ENCODE assay signal across 8 cellular contexts in genomic region chr1:154971341-154971998, GRCh38. TPM values are rescaled to one million over a fixed set of nuclear protein-coding genes. Genes with fewer than 3 reads are reported as not detected.
DNase-seq lines count a peak whose midpoint lies in the region; ATAC-seq and TF ChIP-seq lines count a peak whose summit lies in the region.

No MANE protein-coding gene starts in this region.

- H3K4me1 Mint-ChIP-seq in activated CD4-positive, alpha-beta T cell treated with anti-CD3 and anti-CD28 coated beads for 36 hours = peaks cover 34% of the 10 kb centered on the region
- H3K4me1 Mint-ChIP-seq in activated naive CD8-positive, alpha-beta T cell treated with anti-CD3 and anti-CD28 coated beads for 36 hours = peaks cover 30% of the 10 kb centered on the region
- peaks cover 8 to 22% of the 10 kb centered on the region in 2 donors for H3K4me1 Mint-ChIP-seq in immature natural killer cell

- WGBS in thymus = 90% methylated on average over 10 of the region's 10 CpGs

- H3K27me3 Mint-ChIP-seq in activated CD4-positive, alpha-beta T cell treated with anti-CD3 and anti-CD28 coated beads for 36 hours = no peaks in the 10 kb centered on the region
- no peaks in the 10 kb centered on the region for H3K27me3 Mint-ChIP-seq in activated naive CD8-positive, alpha-beta T cell treated with anti-CD3 and anti-CD28 coated beads for 36 hours
- H3K27me3 Mint-ChIP-seq in immature natural killer cell (ENCODE audit: low read depth in 3 of 3) = peaks cover 0 to 1% (median 0%) of the 10 kb centered on the region in 3 donors

- TF ChIP-seq CTCF in GM20000 (IDR thresholded peaks at IDR 0.05; ENCODE audit: extremely low read depth, missing control alignments) = no peak

- POLR2A ChIA-PET in activated CD4-positive, alpha-beta T cell treated with anti-CD3 and anti-CD28 coated beads for 36 hours (lab: Charles Lee) = interaction anchor here (0.6 to 1.2 kb wide), 3 partner anchors 11 to 63 kb away, joined by 3 to 4 read pairs (median 3); partner anchors contain the start of gene FLAD1

- no peaks in the 10 kb centered on the region for H3K27me3 ChIP-seq in thymus (ENCODE audit: control insufficient read depth, insufficient read depth)
- no peaks in the 10 kb centered on the region for H3K27me3 ChIP-seq in effector memory CD4-positive, alpha-beta T cell (replicated peaks; ENCODE audit: control insufficient read depth, insufficient read depth, low read length, poor library complexity, severe bottlenecking)

- H3K36me3 Mint-ChIP-seq in activated CD4-positive, alpha-beta T cell treated with anti-CD3 and anti-CD28 coated beads for 36 hours (ENCODE audit: low read depth) = peaks cover 25% of the 10 kb centered on the region
- peaks cover 8% of the 10 kb centered on the region for H3K36me3 Mint-ChIP-seq in activated naive CD8-positive, alpha-beta T cell treated with anti-CD3 and anti-CD28 coated beads for 36 hours
- H3K36me3 Mint-ChIP-seq in immature natural killer cell = no peaks in the 10 kb centered on the region

- no peaks in the 10 kb centered on the region for H3K9me3 ChIP-seq in thymus (ENCODE audit: control insufficient read depth)
- H3K9me3 ChIP-seq in effector memory CD4-positive, alpha-beta T cell (ENCODE audit: control insufficient read depth, low read length) = no peaks in the 10 kb centered on the region

- no peak for ATAC-seq in activated CD4-positive, alpha-beta T cell treated with anti-CD3 and anti-CD28 coated beads for 36 hours
- no peak for ATAC-seq in HG02763 (IDR thresholded peaks at IDR 0.05; ENCODE audit: unreplicated experiment)

- intact Hi-C loops in activated CD4-positive, alpha-beta T cell treated with anti-CD3 and anti-CD28 coated beads for 36 hours (cut with DNase I, micrococcal nuclease) = loop anchor here in 1 of 2 experiments (10.0 kb wide), 2 partner anchors 713 to 787 kb away; partner anchors contain the start of genes DAP3 and YY1AP1

- no peak overlapping the region for H3K4me3 ChIP-seq in thymus (ENCODE audit: low read length)
- H3K4me3 ChIP-seq in effector memory CD4-positive, alpha-beta T cell (ENCODE audit: insufficient read depth, low read depth, low read length, poor library complexity, severe bottlenecking) = no peak overlapping the region

- DNase-seq in activated CD4-positive, alpha-beta T cell treated with anti-CD3 and anti-CD28 coated beads for 36 hours = no peak
- DNase-seq in activated CD4-positive, alpha-beta T cell treated with anti-CD3 and anti-CD28 coated beads for 48 hours = no peak
- DNase-seq in activated naive CD8-positive, alpha-beta T cell treated with anti-CD3 and anti-CD28 coated beads for 36 hours = no peak
- DNase-seq in immature natural killer cell (no peak), GM20000 (ENCODE audit: low spot score) (no peak)
- DNase-seq in effector memory CD4-positive, alpha-beta T cell = no peak

- H3K9me3 Mint-ChIP-seq in activated CD4-positive, alpha-beta T cell treated with anti-CD3 and anti-CD28 coated beads for 36 hours (ENCODE audit: low read depth) = no peaks in the 10 kb centered on the region
- H3K9me3 Mint-ChIP-seq in activated naive CD8-positive, alpha-beta T cell treated with anti-CD3 and anti-CD28 coated beads for 36 hours = no peaks in the 10 kb centered on the region
- no peaks in the 10 kb centered on the region for H3K9me3 Mint-ChIP-seq in immature natural killer cell

- H3K36me3 ChIP-seq in thymus (ENCODE audit: control insufficient read depth, insufficient read depth) = peaks cover 28% of the 10 kb centered on the region
- H3K36me3 ChIP-seq in effector memory CD4-positive, alpha-beta T cell (ENCODE audit: control insufficient read depth, insufficient read depth, low read length) = peaks cover 28% of the 10 kb centered on the region

- peaks cover 18% of the 10 kb centered on the region for H3K4me1 ChIP-seq in thymus (ENCODE audit: control insufficient read depth, insufficient read depth, low read length)
- H3K4me1 ChIP-seq in effector memory CD4-positive, alpha-beta T cell (ENCODE audit: control insufficient read depth, insufficient read depth, low read length, poor library complexity, severe bottlenecking) = peaks cover 9% of the 10 kb centered on the region

- H3K27ac ChIP-seq in thymus (ENCODE audit: low read depth) = peak overlapping the region; percentile 87
- no peak overlapping the region for H3K27ac ChIP-seq in effector memory CD4-positive, alpha-beta T cell (ENCODE audit: insufficient read depth, low read length, poor library complexity, severe bottlenecking)

- CTCF ChIA-PET in activated CD4-positive, alpha-beta T cell treated with anti-CD3 and anti-CD28 coated beads for 36 hours (lab: Charles Lee) = interaction anchor here (0.6 to 2.4 kb wide), 7 partner anchors 9 to 371 kb away, joined by 3 to 12 read pairs (median 3); partner anchors contain the start of genes EFNA4, PMVK and PYGO2

- peak overlapping the region; percentile 7 for H3K4me3 Mint-ChIP-seq in activated CD4-positive, alpha-beta T cell treated with anti-CD3 and anti-CD28 coated beads for 36 hours
- peak overlapping the region; percentile 37 for H3K4me3 Mint-ChIP-seq in activated naive CD8-positive, alpha-beta T cell treated with anti-CD3 and anti-CD28 coated beads for 36 hours
- H3K4me3 Mint-ChIP-seq in immature natural killer cell = peak overlapping the region; percentile 2 to 62 (median 50)

- peak overlapping the region; percentile 82 for H3K27ac Mint-ChIP-seq in activated CD4-positive, alpha-beta T cell treated with anti-CD3 and anti-CD28 coated beads for 36 hours
- H3K27ac Mint-ChIP-seq in activated naive CD8-positive, alpha-beta T cell treated with anti-CD3 and anti-CD28 coated beads for 36 hours = no peak overlapping the region
- peak overlapping the region; percentile 3 to 74 (median 48) for H3K27ac Mint-ChIP-seq in immature natural killer cell

RNA-seq across cellular contexts. Expression of gene SHC1, which starts 0.9 kb away (rescaled TPM):
- total RNA-seq in activated CD4-positive, alpha-beta T cell treated with anti-CD3 and anti-CD28 coated beads for 36 hours = 10 to 100 TPM; 45.9 to 65.7 TPM
- total RNA-seq in activated naive CD8-positive, alpha-beta T cell treated with anti-CD3 and anti-CD28 coated beads for 36 hours = 10 to 100 TPM; 34.7 to 38.4 TPM
- polyA plus RNA-seq in immature natural killer cell (10 to 100 TPM; 32.3 to 49.4 (median 42.5) TPM), thymus (66.7 TPM)

RNA-seq across cellular contexts. Expression of gene CKS1B, which starts 3.0 kb away (rescaled TPM):
- total RNA-seq in activated CD4-positive, alpha-beta T cell treated with anti-CD3 and anti-CD28 coated beads for 36 hours = 100 to 1,000 TPM; 190 to 196 TPM
- 100 to 1,000 TPM; 156 TPM for total RNA-seq in activated naive CD8-positive, alpha-beta T cell treated with anti-CD3 and anti-CD28 coated beads for 36 hours
- 10 to 100 TPM; 59.5 to 82.7 (median 67.5) TPM for polyA plus RNA-seq in immature natural killer cell
- polyA plus RNA-seq in thymus = 32.8 TPM

RNA-seq across cellular contexts. Expression of gene PYGO2, which starts 9.9 kb away (rescaled TPM):
- 10 to 100 TPM; 24.5 to 25.6 TPM for total RNA-seq in activated CD4-positive, alpha-beta T cell treated with anti-CD3 and anti-CD28 coated beads for 36 hours
- 10 to 100 TPM; 24.2 to 25.1 TPM for total RNA-seq in activated naive CD8-positive, alpha-beta T cell treated with anti-CD3 and anti-CD28 coated beads for 36 hours
- polyA plus RNA-seq in immature natural killer cell = 10 to 100 TPM; 15.0 to 39.1 (median 15.4) TPM
- 24.5 TPM for polyA plus RNA-seq in thymus

RNA-seq across cellular contexts. Expression of gene FLAD1, which starts 11.7 kb away (rescaled TPM):
- total RNA-seq in activated CD4-positive, alpha-beta T cell treated with anti-CD3 and anti-CD28 coated beads for 36 hours = 10 to 100 TPM; 38.0 to 42.4 TPM
- total RNA-seq in activated naive CD8-positive, alpha-beta T cell treated with anti-CD3 and anti-CD28 coated beads for 36 hours = 10 to 100 TPM; 54.2 to 56.1 TPM
- polyA plus RNA-seq in immature natural killer cell (10 to 100 TPM; 40.9 to 99.7 (median 41.7) TPM), thymus (34.8 TPM)

RNA-seq across cellular contexts. Expression of gene PBXIP1, which starts 15.6 kb away (rescaled TPM):
- total RNA-seq in activated CD4-positive, alpha-beta T cell treated with anti-CD3 and anti-CD28 coated beads for 36 hours = 10 to 100 TPM; 22.6 to 28.1 TPM
- 10 to 100 TPM; 12.2 to 13.2 TPM for total RNA-seq in activated naive CD8-positive, alpha-beta T cell treated with anti-CD3 and anti-CD28 coated beads for 36 hours
- polyA plus RNA-seq in immature natural killer cell (100 to 1,000 TPM in 1 of 3 donors, 10 to 100 TPM in 2; 45.1 to 117 (median 94.6) TPM), thymus (104 TPM)
